ENCODE assay signal across 25 cellular contexts in the genomic region with DNA sequence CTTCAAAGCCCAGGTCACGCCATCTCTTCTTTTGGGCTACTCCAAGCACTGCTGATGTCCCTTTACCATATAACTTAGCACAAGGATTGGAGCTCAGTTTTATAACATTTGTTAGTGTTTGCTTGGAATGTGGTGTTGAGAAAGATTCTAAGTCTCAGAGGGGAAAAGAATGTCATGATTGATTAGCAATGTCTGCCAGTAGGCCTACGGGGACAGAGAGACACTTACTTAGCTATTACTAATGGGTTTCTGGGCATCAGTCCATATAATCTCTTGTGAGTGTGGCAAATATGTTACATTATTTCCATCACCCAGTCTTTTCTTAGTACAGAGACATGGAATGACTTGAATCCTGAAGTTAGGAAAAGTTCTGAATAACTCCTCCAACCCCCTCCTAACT.
"Had no signal": no experiment of that assay in that cellular context is flagged by ENCODE, and none has a peak within 500 bp of the region (broad histone marks: within the 10 kb centered on the region; RNA-seq: fewer than 3 reads in every experiment).

No MANE protein-coding gene starts in this region.

- H3K4me3 Mint-ChIP-seq: activated B cell treated with CpG ODN at 0.5 μM for 24 hours; activated CD4-positive, alpha-beta memory T cell treated with anti-CD3 and anti-CD28 coated beads for 36 hours; activated CD4-positive, alpha-beta T cell treated with anti-CD3 and anti-CD28 coated beads, Interleukin-2, amount 10 ng/mL, durations not matched to agents 24 days and 14 days; activated T-cell treated with anti-CD3 and anti-CD28 coated beads, Interleukin-2, amount 50 U/mL, for 4 hours; T-helper 17 cell had no signal

- H3K27me3 Mint-ChIP-seq: activated CD4-positive, alpha-beta T cell treated with anti-CD3 and anti-CD28 coated beads, Interleukin-2, amount 10 ng/mL, durations not matched to agents 24 days and 14 days had no signal

- H3K27ac Mint-ChIP-seq: activated B cell treated with CpG ODN at 0.5 μM for 24 hours; activated CD4-positive, alpha-beta memory T cell treated with anti-CD3 and anti-CD28 coated beads for 36 hours; activated CD4-positive, alpha-beta T cell treated with anti-CD3 and anti-CD28 coated beads, Interleukin-2, amount 10 ng/mL, durations not matched to agents 24 days and 14 days; activated naive CD4-positive, alpha-beta T cell treated with anti-CD3 and anti-CD28 coated beads, Interleukin-2, amount 50 U/mL, for 72 hours; T-helper 17 cell had no signal

- H3K36me3 Mint-ChIP-seq: activated CD4-positive, alpha-beta memory T cell treated with anti-CD3 and anti-CD28 coated beads for 36 hours; activated naive CD4-positive, alpha-beta T cell treated with anti-CD3 and anti-CD28 coated beads, Interleukin-2, amount 50 U/mL, for 72 hours had no signal

- H3K4me1 Mint-ChIP-seq: activated B cell treated with CpG ODN at 0.5 μM for 24 hours; activated CD4-positive, alpha-beta T cell treated with anti-CD3 and anti-CD28 coated beads, Interleukin-2, amount 10 ng/mL, durations not matched to agents 24 days and 14 days; T-helper 17 cell had no signal

- H3K4me1 ChIP-seq: SJSA1 had no signal

- H3K4me3 ChIP-seq: MG63, SJSA1 had no signal

- H3K27ac ChIP-seq: SJSA1 had no signal

- H3K36me3 ChIP-seq: MG63, SJSA1 had no signal

- DNase-seq: activated B cell treated with CpG ODN at 0.5 μM for 24 hours; activated CD4-positive, alpha-beta memory T cell treated with anti-CD3 and anti-CD28 coated beads for 36 hours; activated CD4-positive, alpha-beta T cell treated with anti-CD3 and anti-CD28 coated beads for 1 hour; activated CD4-positive, alpha-beta T cell treated with anti-CD3 and anti-CD28 coated beads, Interleukin-2, amount 10 ng/mL, durations not matched to agents 24 days and 14 days; activated CD8-positive, alpha-beta memory T cell treated with anti-CD3 and anti-CD28 coated beads for 24 hours; activated effector memory CD4-positive, alpha-beta T cell treated with anti-CD3 and anti-CD28 coated beads, Interleukin-2, amount 50 U/mL, for 16 hours; activated naive CD4-positive, alpha-beta T cell treated with Interleukin-2 at 50 U/mL for 16 hours; activated T-cell treated with anti-CD3 and anti-CD28 coated beads, Interleukin-2, amount 50 U/mL, for 4 hours; central memory CD4-positive, alpha-beta T cell; MG63; MV-4-11; NCI-H1092 treated with DMSO at 0.1 percent for 48 hours; NCI-H1436; NCI-H1694 treated with DMSO at 0.1 percent for 48 hours; NCI-H2029 treated with DMSO at 0.1 percent for 48 hours; NCI-H345; NCI-H510A; NCI-H526 treated with DMSO at 0.1 percent for 48 hours; NCI-H82; PC-3; SHP77; T-helper 17 cell; T-helper 9 cell had no signal

- H3K9me3 Mint-ChIP-seq: activated B cell treated with CpG ODN at 0.5 μM for 24 hours; activated CD4-positive, alpha-beta memory T cell treated with anti-CD3 and anti-CD28 coated beads for 36 hours; activated T-cell treated with anti-CD3 and anti-CD28 coated beads, Interleukin-2, amount 50 U/mL, for 4 hours had no signal

- ATAC-seq: activated naive CD4-positive, alpha-beta T cell treated with anti-CD3 and anti-CD28 coated beads, Interleukin-2, amount 50 U/mL, for 72 hours; activated T-cell treated with anti-CD3 and anti-CD28 coated beads, Interleukin-2, amount 50 U/mL, for 4 hours; PC-3; T-helper 17 cell had no signal

- H3K27me3 ChIP-seq: MG63, SJSA1 had no signal

- H3K9me3 ChIP-seq: MG63, SJSA1 had no signal
